In genomic region chr14:68279437-68279720, GRCh38 we compare ENCODE assay signal across 14 cellular contexts.
DNase-seq lines count a peak whose midpoint lies in the region; ATAC-seq and TF ChIP-seq lines count a peak whose summit lies in the region.
"Had no signal": no experiment of that assay in that cellular context is flagged by ENCODE, and none has a peak within 500 bp of the region (broad histone marks: within the 10 kb centered on the region; RNA-seq: fewer than 3 reads in every experiment).

No MANE protein-coding gene starts in this region.

- ATAC-seq in IMR-90 (ENCODE audit: low read depth) (no peak), GM18520 (IDR thresholded peaks at IDR 0.05; ENCODE audit: unreplicated experiment) (no peak), HG03135 (IDR thresholded peaks at IDR 0.05; ENCODE audit: unreplicated experiment) (no peak)
- ATAC-seq: CD8-positive, alpha-beta T cell; left colon had no signal

- H3K27me3 Mint-ChIP-seq in Calu3 (ENCODE audit: unreplicated experiment) (no peaks in the 10 kb centered on the region), type B pancreatic cell (no peaks in the 10 kb centered on the region)
- no peaks in the 10 kb centered on the region for H3K27me3 Mint-ChIP-seq in dendritic cell treated with granulocyte-macrophage colony-stimulating factor and Interleukin-4, amounts not matched to agents 40 ng/mL and 50 ng/mL, for 4 days
- no peaks in the 10 kb centered on the region for H3K27me3 Mint-ChIP-seq in CD8-positive, alpha-beta memory T cell

- no peak overlapping the region for H4K5ac ChIP-seq in IMR-90 (ENCODE audit: low read depth, low read length)

- no peak overlapping the region for H2BK5ac ChIP-seq in IMR-90 (ENCODE audit: low read depth, low read length, poor library complexity, severe bottlenecking)

- peak overlapping the region; percentile 41; the same call in 1 of the 3 replicates for H2BK15ac ChIP-seq in IMR-90 (ENCODE audit: low read depth, low read length)

- H3K14ac ChIP-seq in IMR-90 (replicated peaks; ENCODE audit: low read depth, low read length) = peak overlapping the region; percentile 88

- H3K27ac Mint-ChIP-seq in Calu3 (ENCODE audit: unreplicated experiment) (peak overlapping the region; percentile 88), type B pancreatic cell (no peak overlapping the region)
- H3K27ac Mint-ChIP-seq in dendritic cell treated with granulocyte-macrophage colony-stimulating factor and Interleukin-4, amounts not matched to agents 40 ng/mL and 50 ng/mL, for 4 days = peak overlapping the region; percentile 53
- H3K27ac Mint-ChIP-seq in CD8-positive, alpha-beta memory T cell = no peak overlapping the region
- H3K27ac Mint-ChIP-seq: activated naive CD4-positive, alpha-beta T cell treated with anti-CD3 and anti-CD28 coated beads for 36 hours; CD8-positive, alpha-beta T cell had no signal

- H3K27me3 ChIP-seq in IMR-90 (ENCODE audit: control insufficient read depth, insufficient read depth, low read length) = no peaks in the 10 kb centered on the region
- H3K27me3 ChIP-seq in CD8-positive, alpha-beta memory T cell (ENCODE audit: insufficient read depth, low read length, poor library complexity, severe bottlenecking) = no peaks in the 10 kb centered on the region

- H3K9me3 ChIP-seq in IMR-90 (ENCODE audit: control insufficient read depth, insufficient read depth, low read length) = no peaks in the 10 kb centered on the region
- no peaks in the 10 kb centered on the region for H3K9me3 ChIP-seq in CD8-positive, alpha-beta memory T cell (ENCODE audit: low read length)

- H3K79me1 ChIP-seq in IMR-90 (ENCODE audit: low read depth in 1 of 2, low read length in 2 of 2) = no peaks in the 10 kb centered on the region; a peak in 1 of 4 replicates

- H3K4me1 ChIP-seq in IMR-90 (ENCODE audit: control insufficient read depth, insufficient read depth, low read length) = peaks cover 3% of the 10 kb centered on the region
- peaks cover 55% of the 10 kb centered on the region for H3K4me1 ChIP-seq in CD8-positive, alpha-beta memory T cell (ENCODE audit: insufficient read depth, low read length)

- no peak overlapping the region for H3K9ac ChIP-seq in IMR-90 (ENCODE audit: low read depth, low read length)
- H3K9ac ChIP-seq: GM23248 had no signal

- peak overlapping the region; percentile 88 for H3K4ac ChIP-seq in IMR-90 (ENCODE audit: low read depth, low read length)

- H3K4me1 Mint-ChIP-seq in Calu3 (ENCODE audit: low read depth, unreplicated experiment) (peaks cover 38% of the 10 kb centered on the region), type B pancreatic cell (ENCODE audit: unreplicated experiment) (peaks cover 40% of the 10 kb centered on the region)
- peaks cover 71% of the 10 kb centered on the region for H3K4me1 Mint-ChIP-seq in dendritic cell treated with granulocyte-macrophage colony-stimulating factor and Interleukin-4, amounts not matched to agents 40 ng/mL and 50 ng/mL, for 4 days (ENCODE audit: low read depth)
- peaks cover 47 to 53% (median 48%) of the 10 kb centered on the region in 3 donors for H3K4me1 Mint-ChIP-seq in CD8-positive, alpha-beta memory T cell

- TF ChIP-seq RAD21 in IMR-90 (IDR thresholded peaks at IDR 0.05; ENCODE audit: low read length) = no peak

- H2AK9ac ChIP-seq in IMR-90 (replicated peaks; ENCODE audit: low read depth, low read length, poor library complexity) = peak overlapping the region; percentile 23

- in situ Hi-C loops in IMR-90 (cut with MboI; ENCODE audit: low sequenced_read_pairs) = no loop called here

- H3K23ac ChIP-seq in IMR-90 (ENCODE audit: low read depth, low read length) = peak overlapping the region; percentile 60; the same call in 1 of the 2 replicates

- H4K91ac ChIP-seq in IMR-90 (ENCODE audit: insufficient read depth, low read depth, low read length) = no peak overlapping the region

- H4K20me1 ChIP-seq in IMR-90 (ENCODE audit: insufficient read depth, low read length) = no peaks in the 10 kb centered on the region

- H4K8ac ChIP-seq in IMR-90 (ENCODE audit: low read depth in 2 of 2, low read length in 2 of 2) = peak overlapping the region in 1 of 2 experiments; percentile 58; a peak in 2 of 4 replicates

- WGBS in IMR-90 (ENCODE audit: extremely low coverage in 2 of 2, insufficient read length in 1 of 2), 2 experiments = no CpG with 5 or more reads among the region's 3 CpGs

- CTCF ChIA-PET in Calu3 (lab: Charles Lee) = interaction anchor here (0.6 to 1.2 kb wide), 3 partner anchors 28 to 537 kb away, joined by 4 to 10 read pairs (median 5); no protein-coding TSS in a partner anchor
- CTCF ChIA-PET in IMR-90 (lab: Yijun Ruan, JAX) = interaction anchor here (0.7 kb wide), 1 partner anchor 111 kb away, joined by 3 read pairs; no protein-coding TSS in a partner anchor
- CTCF ChIA-PET in CD8-positive, alpha-beta memory T cell (lab: Charles Lee) = no interaction called here

- no peak overlapping the region for H2AFZ ChIP-seq in IMR-90 (replicated peaks; ENCODE audit: low read length, poor library complexity)

- H3K9me3 Mint-ChIP-seq in Calu3 (ENCODE audit: low read depth, unreplicated experiment) (no peaks in the 10 kb centered on the region), type B pancreatic cell (no peaks in the 10 kb centered on the region)
- no peaks in the 10 kb centered on the region for H3K9me3 Mint-ChIP-seq in dendritic cell treated with granulocyte-macrophage colony-stimulating factor and Interleukin-4, amounts not matched to agents 40 ng/mL and 50 ng/mL, for 4 days
- no peaks in the 10 kb centered on the region for H3K9me3 Mint-ChIP-seq in CD8-positive, alpha-beta memory T cell
- H3K9me3 Mint-ChIP-seq: activated naive CD4-positive, alpha-beta T cell treated with anti-CD3 and anti-CD28 coated beads for 36 hours; CD8-positive, alpha-beta T cell had no signal

- no peak for TF ChIP-seq POLR2A in IMR-90 (IDR thresholded peaks at IDR 0.05; ENCODE audit: low read depth, low read length)

- peak overlapping the region; percentile 40; the same call in 1 of the 2 replicates for H2BK20ac ChIP-seq in IMR-90 (ENCODE audit: low read depth, low read length)

- POLR2A ChIA-PET in IMR-90 (lab: Charles Lee; ENCODE audit: unreplicated experiment) = no interaction called here
- POLR2A ChIA-PET in CD8-positive, alpha-beta memory T cell (lab: Charles Lee) = interaction anchor here (0.6 kb wide), 1 partner anchor 403 kb away, joined by 3 read pairs; no protein-coding TSS in a partner anchor

- no TSS peak for BruUV-seq in Calu3 (replicated peaks; lab: Mats Ljungman, UMichigan)
- BruUV-seq in IMR-90 (replicated peaks; lab: Mats Ljungman, UMichigan) = no TSS peak

- no peak overlapping the region for H3K4me2 ChIP-seq in IMR-90 (ENCODE audit: low read depth, low read length)

- H3K4me3 ChIP-seq in IMR-90 (ENCODE audit: insufficient read depth, low read depth, low read length) (no peak overlapping the region), skin epidermis (no peak overlapping the region)
- no peak overlapping the region for H3K4me3 ChIP-seq in CD8-positive, alpha-beta memory T cell (ENCODE audit: low read length)
- H3K4me3 ChIP-seq: GM23248 had no signal

- H3K18ac ChIP-seq in IMR-90 (ENCODE audit: low read depth, low read length) = peak overlapping the region; percentile 74; the same call in 1 of the 2 replicates

- dilution Hi-C loops in IMR-90 (cut with HindIII; ENCODE audit: low sequenced_read_pairs, unreplicated experiment) = no loop called here

- H3K56ac ChIP-seq in IMR-90 (ENCODE audit: extremely low read depth, insufficient read depth, low read length) = no peak overlapping the region

- TF ChIP-seq CTCF in Calu3 (IDR thresholded peaks at IDR 0.05; ENCODE audit: unreplicated experiment) (no peak), IMR-90 (conservative IDR thresholded peaks at IDR 0.05; ENCODE audit: low read depth, low read length) (no peak), type B pancreatic cell (conservative IDR thresholded peaks at IDR 0.05) (no peak)

- DNase-seq in Calu3 (no peak), IMR-90 (no peak), type B pancreatic cell (ENCODE audit: extremely low spot score, unreplicated experiment) (no peak)
- no peak for DNase-seq in CD8-positive, alpha-beta memory T cell
- DNase-seq: activated naive CD4-positive, alpha-beta T cell treated with anti-CD3 and anti-CD28 coated beads for 36 hours; CD8-positive, alpha-beta T cell; left colon; NCI-H1417; T-helper 1 cell had no signal

- 0 out of 2 replicates have a peak overlapping the region, but pooled peaks have one; percentile 76 for H2AK5ac ChIP-seq in IMR-90 (ENCODE audit: low read depth, low read length)

- H3K4me3 Mint-ChIP-seq in Calu3 (ENCODE audit: low read depth, unreplicated experiment) = no peak overlapping the region
- no peak overlapping the region for H3K4me3 Mint-ChIP-seq in dendritic cell treated with granulocyte-macrophage colony-stimulating factor and Interleukin-4, amounts not matched to agents 40 ng/mL and 50 ng/mL, for 4 days
- no peak overlapping the region for H3K4me3 Mint-ChIP-seq in CD8-positive, alpha-beta memory T cell
- no peak overlapping the region for H3K4me3 Mint-ChIP-seq in type B pancreatic cell
- H3K4me3 Mint-ChIP-seq: activated naive CD4-positive, alpha-beta T cell treated with anti-CD3 and anti-CD28 coated beads for 36 hours; CD8-positive, alpha-beta T cell had no signal

- peak overlapping the region; percentile 67; the same call in 1 of the 2 replicates for H2BK120ac ChIP-seq in IMR-90 (ENCODE audit: low read depth, low read length)

- H3K36me3 Mint-ChIP-seq in Calu3 (ENCODE audit: insufficient read depth, unreplicated experiment) (no peaks in the 10 kb centered on the region), type B pancreatic cell (no peaks in the 10 kb centered on the region)
- no peaks in the 10 kb centered on the region for H3K36me3 Mint-ChIP-seq in dendritic cell treated with granulocyte-macrophage colony-stimulating factor and Interleukin-4, amounts not matched to agents 40 ng/mL and 50 ng/mL, for 4 days (ENCODE audit: low read depth)
- no peaks in the 10 kb centered on the region for H3K36me3 Mint-ChIP-seq in CD8-positive, alpha-beta memory T cell
- H3K36me3 Mint-ChIP-seq: CD8-positive, alpha-beta T cell had no signal

- H3K27ac ChIP-seq in IMR-90 (ENCODE audit: insufficient read depth, low read length) = no peak overlapping the region
- peak overlapping the region in 13 of 21 experiments; percentile 27 to 73 (median 51) for H3K27ac ChIP-seq in skin epidermis
- H3K27ac ChIP-seq in CD8-positive, alpha-beta memory T cell (ENCODE audit: low read depth, low read length) = no peak overlapping the region
- H3K27ac ChIP-seq: GM23248 had no signal

- intact Hi-C loops in Calu3 (cut with micrococcal nuclease; ENCODE audit: unreplicated experiment) = loop anchor here (2.0 kb wide), 1 partner anchor 27 kb away; no protein-coding TSS in a partner anchor
- intact Hi-C loops in IMR-90 (cut with micrococcal nuclease) = no loop called here
- intact Hi-C loops in dendritic cell treated with granulocyte-macrophage colony-stimulating factor and Interleukin-4, amounts not matched to agents 40 ng/mL and 50 ng/mL, for 4 days (cut with micrococcal nuclease) = no loop called here

- H3K36me3 ChIP-seq in IMR-90 (ENCODE audit: control insufficient read depth, insufficient read depth, low read length) = no peaks in the 10 kb centered on the region
- no peaks in the 10 kb centered on the region for H3K36me3 ChIP-seq in CD8-positive, alpha-beta memory T cell (ENCODE audit: insufficient read depth, low read length)

- peaks cover 5% of the 10 kb centered on the region; the same call in 1 of the 2 replicates for H3K9me1 ChIP-seq in IMR-90 (ENCODE audit: insufficient read depth, low read length)

TF ChIP-seq in IMR-90, 13 proteins besides CTCF, POLR2A, EP300 and RAD21 (continues in another document):
- TF ChIP-seq MAZ (IDR thresholded peaks at IDR 0.05; ENCODE audit: borderline replicate concordance, low read depth, low read length) = no peak

Comparison
In these comparisons a context has a peak if more than half of its experiments do, and no peak if none do; other contexts are left out.
1. H3K27ac Mint-ChIP-seq: peak in Calu3 (single experiment) and dendritic cell treated with granulocyte-macrophage colony-stimulating factor and Interleukin-4, amounts not matched to agents 40 ng/mL and 50 ng/mL, for 4 days (single experiment); none in CD8-positive, alpha-beta memory T cell (0 of 8) and type B pancreatic cell (single experiment).
2. H3K27ac ChIP-seq: peak in skin epidermis (13 of 21); none in IMR-90 (single experiment) and CD8-positive, alpha-beta memory T cell (single experiment).